ENCODE assay signal across 16 cellular contexts in the genomic region with DNA sequence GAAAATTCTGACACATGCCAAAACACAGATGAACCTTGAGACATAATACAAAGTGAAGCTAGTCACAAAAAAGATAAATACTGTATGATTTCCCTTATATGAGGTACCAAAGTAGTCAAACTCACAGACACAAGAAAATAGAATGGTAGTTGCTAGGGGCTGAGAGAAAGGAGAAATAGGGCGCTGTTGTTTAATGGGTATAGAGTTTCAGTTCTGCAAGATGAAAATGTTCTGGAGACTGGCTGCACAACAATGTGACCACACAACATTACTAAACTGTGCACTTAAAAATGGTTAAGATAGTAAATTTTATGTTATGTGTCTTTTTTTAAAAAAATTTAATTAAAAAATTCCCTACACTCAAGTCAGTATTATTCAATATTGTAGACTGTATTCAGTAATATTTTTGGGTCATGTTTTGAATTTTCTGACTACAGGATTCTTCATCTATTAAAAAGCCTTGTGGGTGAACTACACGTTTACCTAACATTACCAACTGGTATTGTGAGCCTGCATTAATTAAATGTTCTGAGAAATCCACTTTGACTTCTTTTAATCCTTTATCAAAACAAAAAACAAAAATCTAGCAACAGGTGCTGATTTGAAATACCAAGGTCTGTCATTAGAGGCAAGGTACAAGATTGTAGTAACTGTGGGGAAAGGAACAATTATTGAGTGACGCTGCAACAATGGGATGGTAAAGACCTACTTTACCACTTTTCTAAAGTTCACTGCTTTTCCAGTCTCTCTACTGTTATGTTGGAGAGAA.
"Had no signal": no experiment of that assay in that cellular context is flagged by ENCODE, and none has a peak within 500 bp of the region (broad histone marks: within the 10 kb centered on the region; RNA-seq: fewer than 3 reads in every experiment).

No MANE protein-coding gene starts in this region.

- H3K4me1 ChIP-seq: breast epithelium had no signal

- H3K9me3 Mint-ChIP-seq: activated CD4-positive, alpha-beta memory T cell treated with anti-CD3 and anti-CD28 coated beads for 36 hours; activated naive CD4-positive, alpha-beta T cell treated with anti-CD3 and anti-CD28 coated beads, Interleukin-2, amount 10 ng/mL, durations not matched to agents 7 days and 5 days; activated T-helper 2 cell treated with anti-CD3 and anti-CD28 coated beads, Interferon-gamma antibody, Interleukin-2, Interleukin-4, amounts not matched to agents 10 μg/mL and 5 μg/mL and 100 μg/mL, durations not matched to agents 14 hours and 24 hours and 36 hours; stimulated activated naive CD8-positive, alpha-beta T cell treated with anti-CD3 and anti-CD28 coated beads, Interleukin-15, amount 100 ng/mL, for 72 hours had no signal

- H3K27ac Mint-ChIP-seq: activated CD4-positive, alpha-beta memory T cell treated with anti-CD3 and anti-CD28 coated beads for 36 hours; activated CD8-positive, alpha-beta memory T cell treated with anti-CD3 and anti-CD28 coated beads, Interleukin-2, amount 10 ng/mL, durations not matched to agents 7 days and 5 days; activated naive CD4-positive, alpha-beta T cell treated with anti-CD3 and anti-CD28 coated beads, Interleukin-2, amount 10 ng/mL, durations not matched to agents 7 days and 5 days; activated T-helper 2 cell treated with anti-CD3 and anti-CD28 coated beads, Interferon-gamma antibody, Interleukin-2, Interleukin-4, amounts not matched to agents 10 μg/mL and 5 μg/mL and 100 μg/mL, durations not matched to agents 14 hours and 24 hours and 36 hours; stimulated activated naive CD8-positive, alpha-beta T cell treated with anti-CD3 and anti-CD28 coated beads, Interleukin-15, amount 100 ng/mL, for 72 hours had no signal

- H3K27me3 ChIP-seq: ascending aorta, breast epithelium, right lobe of liver, testis, upper lobe of left lung had no signal

- H3K27me3 Mint-ChIP-seq: activated CD4-positive, alpha-beta memory T cell treated with anti-CD3 and anti-CD28 coated beads for 36 hours; activated CD8-positive, alpha-beta memory T cell treated with anti-CD3 and anti-CD28 coated beads, Interleukin-2, amount 10 ng/mL, durations not matched to agents 7 days and 5 days; activated naive CD4-positive, alpha-beta T cell treated with anti-CD3 and anti-CD28 coated beads, Interleukin-2, amount 10 ng/mL, durations not matched to agents 7 days and 5 days; stimulated activated naive CD8-positive, alpha-beta T cell treated with anti-CD3 and anti-CD28 coated beads, Interleukin-15, amount 100 ng/mL, for 72 hours had no signal

- H3K27ac ChIP-seq: ascending aorta, breast epithelium, psoas muscle, right lobe of liver, testis, upper lobe of left lung had no signal

- DNase-seq: activated CD4-positive, alpha-beta memory T cell treated with anti-CD3 and anti-CD28 coated beads for 36 hours; activated CD8-positive, alpha-beta memory T cell treated with anti-CD3 and anti-CD28 coated beads, Interleukin-2, amount 10 ng/mL, durations not matched to agents 7 days and 5 days; activated naive CD4-positive, alpha-beta T cell treated with anti-CD3 and anti-CD28 coated beads, Interleukin-2, amount 10 ng/mL, durations not matched to agents 7 days and 5 days; activated T-cell treated with anti-CD3 and anti-CD28 coated beads, Interleukin-2, amount 50 U/mL, for 1 hour; cerebellar nuclear complex; effector memory CD4-positive, alpha-beta T cell; foreskin fibroblast; glutamatergic neuron; psoas muscle; right lobe of liver; stimulated activated naive CD8-positive, alpha-beta T cell treated with anti-CD3 and anti-CD28 coated beads, Interleukin-15, amount 100 ng/mL, for 72 hours; testis; upper lobe of left lung had no signal

- H3K9me3 ChIP-seq: ascending aorta, breast epithelium, psoas muscle, right lobe of liver, testis, upper lobe of left lung had no signal

- H3K36me3 ChIP-seq: ascending aorta, breast epithelium, right lobe of liver, upper lobe of left lung had no signal

- H3K4me3 Mint-ChIP-seq: activated CD4-positive, alpha-beta memory T cell treated with anti-CD3 and anti-CD28 coated beads for 36 hours; activated CD8-positive, alpha-beta memory T cell treated with anti-CD3 and anti-CD28 coated beads, Interleukin-2, amount 10 ng/mL, durations not matched to agents 7 days and 5 days; activated naive CD4-positive, alpha-beta T cell treated with anti-CD3 and anti-CD28 coated beads, Interleukin-2, amount 10 ng/mL, durations not matched to agents 7 days and 5 days; stimulated activated naive CD8-positive, alpha-beta T cell treated with anti-CD3 and anti-CD28 coated beads, Interleukin-15, amount 100 ng/mL, for 72 hours had no signal

- ATAC-seq: activated CD8-positive, alpha-beta memory T cell treated with anti-CD3 and anti-CD28 coated beads, Interleukin-2, amount 10 ng/mL, durations not matched to agents 7 days and 5 days; psoas muscle; right lobe of liver; stimulated activated naive CD8-positive, alpha-beta T cell treated with anti-CD3 and anti-CD28 coated beads, Interleukin-15, amount 100 ng/mL, for 72 hours had no signal

- H3K4me3 ChIP-seq: ascending aorta, breast epithelium, psoas muscle, right lobe of liver, testis, upper lobe of left lung had no signal
